In genomic region chr3:149512073-149512782, GRCh38 we compare ENCODE assay signal across 8 cellular contexts. TPM values are rescaled to one million over a fixed set of nuclear protein-coding genes. Genes with fewer than 3 reads are reported as not detected.
DNase-seq lines count a peak whose midpoint lies in the region; ATAC-seq, FAIRE-seq and TF ChIP-seq lines count a peak whose summit lies in the region.

No MANE protein-coding gene starts in this region.

- TF ChIP-seq RAD21 in K562 (CRISPR knock-in tag; conservative IDR thresholded peaks at IDR 0.05 in 1 of 2, IDR thresholded peaks at IDR 0.05 in 1 of 2) = peak; percentile 61 to 71

- ATAC-seq in GM21390 (IDR thresholded peaks at IDR 0.05; ENCODE audit: unreplicated experiment) (peak; percentile 85), K562 (peak; percentile 97)

- CTCF ChIA-PET in K562 (lab: Yijun Ruan, JAX; ENCODE audit: low intra/inter-chr PET ratio) = interaction anchor here (0.6 to 1.0 kb wide), 2 partner anchors 302 to 1344 kb away, joined by 3 read pairs; no protein-coding TSS in a partner anchor

- no peak for TF ChIP-seq EP300 in K562 (IDR thresholded peaks at IDR 0.05; ENCODE audit: low read length)

- peak; percentile 88 for FAIRE-seq in K562 (lab: Jason Lieb, UNC)

- H3K9ac ChIP-seq in K562 (ENCODE audit: insufficient read depth in 1 of 2, low read depth in 2 of 2, low read length in 2 of 2) = no peak overlapping the region

- no peak overlapping the region for H3K4me2 ChIP-seq in K562 (ENCODE audit: insufficient read depth, low read length)

- no peaks in the 10 kb centered on the region for H3K9me1 ChIP-seq in K562 (ENCODE audit: control insufficient read depth, insufficient read depth, low read length)

- H3K4me3 ChIP-seq in K562 = no peak overlapping the region

- H3K79me2 ChIP-seq in K562 (ENCODE audit: control insufficient read depth, insufficient read depth, low read length) = no peaks in the 10 kb centered on the region

- peak; percentile 75 to 76 (median 75) for TF ChIP-seq CTCF in K562 (IDR thresholded peaks at IDR 0.05 in 2 of 3, conservative IDR thresholded peaks at IDR 0.05 in 1 of 3; ENCODE audit: insufficient read depth in 2 of 3, low read depth in 1 of 3, low read length in 3 of 3)

- 3% methylated on average over 9 of the region's 9 CpGs for WGBS in K562 (ENCODE audit: insufficient coverage, low coverage, missing lambda C conversion rate)

- TF ChIP-seq POLR2A in K562 (conservative IDR thresholded peaks at IDR 0.05) = no peak

- H4K20me1 ChIP-seq in K562 (replicated peaks; ENCODE audit: control insufficient read depth, insufficient read depth, low read length) = no peaks in the 10 kb centered on the region

- H3K9me3 ChIP-seq in K562 (replicated peaks; ENCODE audit: control insufficient read depth, insufficient read depth, low read depth, low read length) = no peaks in the 10 kb centered on the region

- DNase-seq in NCI-H510A treated with DMSO at 0.1 percent for 48 hours (lab: John Stamatoyannopoulos, UW) = peak; percentile 81
- DNase-seq in NCI-H510A (lab: John Stamatoyannopoulos, UW) = no peak
- peak; percentile 76 for DNase-seq in HK-2 (ENCODE audit: unreplicated experiment)
- DNase-seq in NOMO-1 treated with DMSO at 0.1 percent for 48 hours (lab: John Stamatoyannopoulos, UW; ENCODE audit: unreplicated experiment) = peak; percentile 48
- DNase-seq in K562 (ENCODE audit: extremely low read depth in 1 of 4, low spot score in 3 of 4) = peak; percentile 53 to 63 (median 58)
- peak; percentile 85 for DNase-seq in iPS-NIHi7 (ENCODE audit: extremely low spot score)
- peak; percentile 44 for DNase-seq in stimulated activated CD4-positive, alpha-beta T cell treated with anti-CD3 and anti-CD28 coated beads, Interleukin-15, amount 100 ng/mL, for 24 hours

- H3K36me3 ChIP-seq in K562 (ENCODE audit: control insufficient read depth, insufficient read depth, low read length) = no peaks in the 10 kb centered on the region

- peaks cover 3 to 17% of the 10 kb centered on the region in 2 experiments; a peak in 4 of 5 replicates for H3K27me3 ChIP-seq in K562 (ENCODE audit: control insufficient read depth in 2 of 2, insufficient read depth in 2 of 2, low read length in 2 of 2)

- POLR2A ChIA-PET in K562 (lab: Yijun Ruan, JAX) = no interaction called here

- intact Hi-C loops in K562 (cut with micrococcal nuclease) = loop anchor here (1.0 kb wide), 2 partner anchors 205 to 259 kb away; no protein-coding TSS in a partner anchor

- H2AFZ ChIP-seq in K562 (ENCODE audit: low read depth, low read length) = no peak overlapping the region

- no peaks in the 10 kb centered on the region for H3K4me1 ChIP-seq in K562 (replicated peaks in 1 of 2; ENCODE audit: control insufficient read depth in 2 of 2, insufficient read depth in 2 of 2, low read length in 2 of 2)

- in situ Hi-C loops in K562 (cut with MboI) = no loop called here

- BruUV-seq in K562 (replicated peaks; lab: Mats Ljungman, UMichigan) = no TSS peak

- no peak overlapping the region for H3K27ac ChIP-seq in K562 (ENCODE audit: extremely low read depth, low read depth, low read length)

TF ChIP-seq in K562, 482 proteins besides CTCF, POLR2A, EP300 and RAD21 (continues in another document):
- TF ChIP-seq SMAD1 (IDR thresholded peaks at IDR 0.05; ENCODE audit: low read depth, low read length, partially characterized antibody) = no peak
- TF ChIP-seq RCOR1 (IDR thresholded peaks at IDR 0.05; ENCODE audit: borderline replicate concordance in 1 of 2, low read depth in 2 of 2, low read length in 2 of 2) = no peak
- TF ChIP-seq NELFE (IDR thresholded peaks at IDR 0.05; ENCODE audit: insufficient read depth, insufficient read length) = no peak
- TF ChIP-seq TOE1 (IDR thresholded peaks at IDR 0.05; ENCODE audit: borderline replicate concordance) = no peak
- no peak for TF ChIP-seq TOE1 (CRISPR knock-in tag; IDR thresholded peaks at IDR 0.05; ENCODE audit: borderline replicate concordance, low read depth)
- peak; percentile 26; the same call in 1 of the 2 replicates for TF ChIP-seq CREM (IDR thresholded peaks at IDR 0.05; ENCODE audit: low read depth)
- TF ChIP-seq POLR2H (tag; IDR thresholded peaks at IDR 0.05; ENCODE audit: low read depth) = no peak
- TF ChIP-seq NFYB (IDR thresholded peaks at IDR 0.05; ENCODE audit: extremely low read depth, insufficient read length) = no peak
- no peak for TF ChIP-seq ZBTB12 (CRISPR knock-in tag; IDR thresholded peaks at IDR 0.05)
- peak; percentile 37; the same call in 1 of the 2 replicates for TF ChIP-seq SMC3 (conservative IDR thresholded peaks at IDR 0.05; ENCODE audit: insufficient read depth, low read depth, low read length)
- no peak for TF ChIP-seq GATAD2B (IDR thresholded peaks at IDR 0.05; ENCODE audit: borderline replicate concordance)
- TF ChIP-seq ELF2 (CRISPR knock-in tag; IDR thresholded peaks at IDR 0.05) = no peak
- no peak for TF ChIP-seq IRF9 (tag; IDR thresholded peaks at IDR 0.05)
- peak; percentile 21; the same call in 1 of the 2 replicates for TF ChIP-seq NFE2 (IDR thresholded peaks at IDR 0.05; ENCODE audit: low read depth)
- TF ChIP-seq ZNF384 (IDR thresholded peaks at IDR 0.05; ENCODE audit: low read depth, low read length) = no peak
- no peak for TF ChIP-seq CBX3 (IDR thresholded peaks at IDR 0.05; ENCODE audit: borderline replicate concordance in 1 of 2, low read length in 2 of 2)
- no peak for TF ChIP-seq ZNF609 (CRISPR knock-in tag; IDR thresholded peaks at IDR 0.05; ENCODE audit: borderline replicate concordance)

RNA-seq across cellular contexts. Expression of gene TM4SF4, which starts 37.7 kb away (rescaled TPM):
- total RNA-seq in K562 (2011; cell fraction: chromatin; rRNA removed; ENCODE audit: low replicate concordance) = not detected in 2 replicates
- total RNA-seq in K562 (2011; cell fraction: nucleolus; rRNA removed) = not detected in 2 replicates
- not detected in 2 replicates for total RNA-seq in K562 (2011; cell fraction: nucleoplasm; rRNA removed)
- total RNA-seq in K562 (2014; rRNA removed) (not detected in 2 replicates), K562 (2014; rRNA removed; fragmentation: Illumina TruSeq; extraction: Trizol) (not detected in 2 replicates), K562 (2015; rRNA removed; fragmentation: Illumina TruSeq; extraction: Trizol) (not detected in 2 replicates), K562 (2021) (0.31 and 0.81 TPM in 2 replicates)
- polyA plus RNA-seq in K562 (2011; rRNA removed) (not detected in 2 replicates), K562 (2014; fragmentation: Illumina TruSeq; extraction: Trizol) (not detected in 2 replicates), K562 (2014; fragmentation: Nextera tagmentation; extraction: Ambion mirVana) (not detected), K562 (2014; rRNA removed) (not detected in 2 replicates)
- polyA plus RNA-seq in K562 (2011; cell fraction: cytosol; rRNA removed) = not detected in 2 replicates
- polyA plus RNA-seq in K562 (2011; cell fraction: nucleus; rRNA removed) = not detected in 2 replicates
- polyA plus RNA-seq in K562 (2012) = not detected in 2 replicates
- polyA minus RNA-seq in K562 (2011; rRNA and poly(A)+ RNA removed) = not detected in 2 replicates
- polyA minus RNA-seq in K562 (2011; cell fraction: cytosol; rRNA and poly(A)+ RNA removed) = not detected in 2 replicates
- polyA minus RNA-seq in K562 (2011; cell fraction: nucleus; rRNA and poly(A)+ RNA removed) = not detected in 2 replicates
